22 cellular contexts compared by ENCODE assay signal in the genomic region with DNA sequence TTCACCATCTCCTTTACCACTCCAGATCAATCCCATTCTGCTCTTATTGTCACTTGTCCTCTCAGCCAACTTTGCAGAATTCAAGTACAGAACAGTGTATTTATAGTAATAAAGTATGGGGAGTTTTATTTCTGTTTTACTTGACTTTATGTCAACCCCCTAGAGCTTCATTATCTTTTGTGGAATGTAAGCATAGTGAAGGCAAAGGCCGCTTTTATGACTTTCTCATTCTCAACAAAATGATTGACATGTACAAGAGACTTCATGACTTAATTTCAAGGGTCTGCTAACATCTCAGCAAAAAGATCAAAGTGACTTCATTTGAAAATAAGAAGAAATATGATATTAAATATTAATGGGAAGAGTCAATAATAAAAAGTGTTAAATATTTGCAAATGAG.
"Had no signal": no experiment of that assay in that cellular context is flagged by ENCODE, and none has a peak within 500 bp of the region (broad histone marks: within the 10 kb centered on the region; RNA-seq: fewer than 3 reads in every experiment).

No MANE protein-coding gene starts in this region.

- H3K36me3 Mint-ChIP-seq: IgD-negative memory B cell, T-cell had no signal

- FAIRE-seq: HTR-8/SVneo had no signal

- H3K4me1 Mint-ChIP-seq: T-cell had no signal

- H3K9me3 Mint-ChIP-seq: IgD-negative memory B cell, T-cell had no signal

- H3K9me3 ChIP-seq: SK-N-SH had no signal

- DNase-seq: KBM-7, NCI-H1092, NCI-H1105 treated with DMSO at 0.1 percent for 48 hours, NCI-H1417 treated with DMSO at 0.1 percent for 48 hours, NCI-H146, NCI-H187, NCI-H2029, NCI-H2081 treated with DMSO at 0.1 percent for 48 hours, NCI-H226, NCI-H446, NCI-H510A treated with DMSO at 0.1 percent for 48 hours, NCI-H526, PC-3, SHP77, SK-N-SH, SW 1271, T-cell had no signal

- H3K4me2 ChIP-seq: SK-N-SH had no signal

- ATAC-seq: Panc1, PC-3, T-cell had no signal

- H3K27me3 Mint-ChIP-seq: IgD-negative memory B cell had no signal

- H3K4me3 Mint-ChIP-seq: IgD-negative memory B cell, T-cell had no signal

- H3K9me2 ChIP-seq: SK-N-SH had no signal

- H3K27ac ChIP-seq: HL-60, RWPE1 had no signal

- H3K9ac ChIP-seq: SK-N-SH had no signal

- H3K27ac Mint-ChIP-seq: IgD-negative memory B cell, T-cell had no signal
